In genomic region chr16:72835041-72835440, GRCh38 we compare ENCODE assay signal across 21 cellular contexts.
"Had no signal": no experiment of that assay in that cellular context is flagged by ENCODE, and none has a peak within 500 bp of the region (broad histone marks: within the 10 kb centered on the region; RNA-seq: fewer than 3 reads in every experiment).

No MANE protein-coding gene starts in this region.

- DNase-seq: dermis blood vessel endothelial cell; effector memory CD8-positive, alpha-beta T cell; left ventricle myocardium superior; lower lobe of right lung; mucosa of descending colon; naive B cell; ovary; right cardiac atrium; sigmoid colon; stimulated activated CD4-positive, alpha-beta T cell treated with anti-CD3 and anti-CD28 coated beads, Interleukin-2, amount 100 ng/mL, for 24 hours; stimulated activated CD4-positive, alpha-beta T cell treated with anti-CD3 and anti-CD28 coated beads, Interleukin-4, amount 100 ng/mL, for 24 hours; stimulated activated naive CD4-positive, alpha-beta T cell treated with Interleukin-2 at 50 U/mL for 16 hours; stomach; thyroid gland; trophoblast cell had no signal

- H3K4me3 Mint-ChIP-seq: effector memory CD8-positive, alpha-beta T cell; memory B cell; mesothelial cell of epicardium; naive B cell; natural killer cell treated with Interleukin-12 subunit alpha and Interleukin-12 subunit beta and Interleukin-15 and Interleukin-18, amount 100 ng/mL, for 72 hours; stimulated activated effector memory CD8-positive, alpha-beta T cell treated with anti-CD3 and anti-CD28 coated beads, Interleukin-12 subunit alpha, Interleukin-12 subunit beta, amount 100 ng/mL, for 72 hours had no signal

- H3K27me3 ChIP-seq: ovary, sigmoid colon, stomach, thyroid gland, vagina had no signal

- H3K9me3 ChIP-seq: lower lobe of right lung, mucosa of descending colon, ovary, sigmoid colon, stomach, thyroid gland, vagina had no signal

- H3K9me3 Mint-ChIP-seq: effector memory CD8-positive, alpha-beta T cell; memory B cell; mesothelial cell of epicardium; naive B cell; natural killer cell treated with Interleukin-12 subunit alpha and Interleukin-12 subunit beta and Interleukin-15 and Interleukin-18, amount 100 ng/mL, for 72 hours; stimulated activated effector memory CD8-positive, alpha-beta T cell treated with anti-CD3 and anti-CD28 coated beads, Interleukin-12 subunit alpha, Interleukin-12 subunit beta, amount 100 ng/mL, for 72 hours had no signal

- H3K4me1 ChIP-seq: lower lobe of right lung had no signal

- H3K27ac ChIP-seq: coronary artery, lower lobe of right lung, ovary, sigmoid colon, stomach, thyroid gland, vagina had no signal

- H3K36me3 Mint-ChIP-seq: memory B cell; mesothelial cell of epicardium; natural killer cell treated with Interleukin-12 subunit alpha and Interleukin-12 subunit beta and Interleukin-15 and Interleukin-18, amount 100 ng/mL, for 72 hours; stimulated activated effector memory CD8-positive, alpha-beta T cell treated with anti-CD3 and anti-CD28 coated beads, Interleukin-12 subunit alpha, Interleukin-12 subunit beta, amount 100 ng/mL, for 72 hours had no signal

- H3K36me3 ChIP-seq: lower lobe of right lung, ovary, sigmoid colon, thyroid gland, vagina had no signal

- H3K27ac Mint-ChIP-seq: effector memory CD8-positive, alpha-beta T cell; memory B cell; naive B cell; natural killer cell treated with Interleukin-12 subunit alpha and Interleukin-12 subunit beta and Interleukin-15 and Interleukin-18, amount 100 ng/mL, for 72 hours; stimulated activated effector memory CD8-positive, alpha-beta T cell treated with anti-CD3 and anti-CD28 coated beads, Interleukin-12 subunit alpha, Interleukin-12 subunit beta, amount 100 ng/mL, for 72 hours had no signal

- H3K4me3 ChIP-seq: coronary artery, lower lobe of right lung, mucosa of descending colon, ovary, sigmoid colon, stomach, thyroid gland, vagina had no signal

- H3K4me1 Mint-ChIP-seq: stimulated activated effector memory CD8-positive, alpha-beta T cell treated with anti-CD3 and anti-CD28 coated beads, Interleukin-12 subunit alpha, Interleukin-12 subunit beta, amount 100 ng/mL, for 72 hours had no signal

- H3K27me3 Mint-ChIP-seq: memory B cell, naive B cell had no signal
